In genomic region chr1:102174259-102174863, GRCh38 we compare ENCODE assay signal across 9 cellular contexts.
A peak's percentile ranks its signal among the peaks of the same experiment; 100 is the strongest.
DNase-seq lines count a peak whose midpoint lies in the region; ATAC-seq, FAIRE-seq and TF ChIP-seq lines count a peak whose summit lies in the region.
"Had no signal": no experiment of that assay in that cellular context is flagged by ENCODE, and none has a peak within 500 bp of the region (broad histone marks: within the 10 kb centered on the region; RNA-seq: fewer than 3 reads in every experiment).

No MANE protein-coding gene starts in this region.

- no peak overlapping the region for H3K27ac Mint-ChIP-seq in T-cell

- H3K27me3 Mint-ChIP-seq in T-cell: no peaks in the 10 kb centered on the region

- no peak for DNase-seq in GM12892 (ENCODE audit: insufficient read length)
- DNase-seq in iPS DF 4.7 (ENCODE audit: extremely low read depth, low spot score): peak; percentile 5
- DNase-seq in NCI-H2029 (lab: John Stamatoyannopoulos, UW): no peak
- no peak for DNase-seq in T-cell
- DNase-seq in urothelium cell line (ENCODE audit: low spot score): no peak
- no peak for DNase-seq in sigmoid colon

- FAIRE-seq in GM12892 (lab: Jason Lieb, UNC) (peak; percentile 36), urothelium cell line (lab: Jason Lieb, UNC) (no peak)

- H3K4me3 ChIP-seq in KMS-11 (IDR thresholded peaks at IDR 0.05; ENCODE audit: insufficient read depth, low read depth, low read length) (no peak overlapping the region), sigmoid colon (no peak overlapping the region)

- WGBS in sigmoid colon, 2 donors: 14 to 24% methylated on average over 2 of the region's 2 CpGs

- H3K4me1 ChIP-seq in KMS-11 (ENCODE audit: low read depth, poor library complexity, severe bottlenecking) (no peaks in the 10 kb centered on the region), sigmoid colon (no peaks in the 10 kb centered on the region)

- no peak overlapping the region for H3K4me3 Mint-ChIP-seq in T-cell

- no peak overlapping the region for H3K4me2 ChIP-seq in KMS-11

- no peaks in the 10 kb centered on the region for H3K9me3 Mint-ChIP-seq in T-cell

- no peaks in the 10 kb centered on the region for H3K4me1 Mint-ChIP-seq in T-cell

- no peak for TF ChIP-seq EP300 in sigmoid colon (IDR thresholded peaks at IDR 0.05)

- no peaks in the 10 kb centered on the region for H3K36me3 Mint-ChIP-seq in T-cell

- peak; percentile 65 for TF ChIP-seq CTCF in KMS-11 (conservative IDR thresholded peaks at IDR 0.05; ENCODE audit: low read depth, low read length)
- no peak for TF ChIP-seq CTCF in sigmoid colon (IDR thresholded peaks at IDR 0.05)

- CTCF ChIA-PET in T-cell (lab: Charles Lee): no interaction called here

- no peaks in the 10 kb centered on the region for H3K36me3 ChIP-seq in KMS-11 (ENCODE audit: insufficient read depth)
- no peaks in the 10 kb centered on the region for H3K36me3 ChIP-seq in sigmoid colon
- H3K36me3 ChIP-seq: neutrophil had no signal

- POLR2A ChIA-PET in T-cell (lab: Charles Lee): no interaction called here

- H3K9me3 ChIP-seq in sigmoid colon: no peaks in the 10 kb centered on the region
- H3K9me3 ChIP-seq: neutrophil had no signal

- no peak overlapping the region for H2AFZ ChIP-seq in KMS-11 (ENCODE audit: low read depth)

- no peak for TF ChIP-seq POLR2A in GM12892 (IDR thresholded peaks at IDR 0.05; ENCODE audit: low read depth, low read length)
- TF ChIP-seq POLR2A in sigmoid colon (IDR thresholded peaks at IDR 0.05): no peak

- intact Hi-C loops in sigmoid colon (cut with DNase I): no loop called here

- no peaks in the 10 kb centered on the region for H3K79me2 ChIP-seq in KMS-11 (ENCODE audit: insufficient read depth, low read depth)

- no peaks in the 10 kb centered on the region for H3K27me3 ChIP-seq in KMS-11 (ENCODE audit: insufficient read depth, low read depth)
- H3K27me3 ChIP-seq in sigmoid colon: no peaks in the 10 kb centered on the region
- H3K27me3 ChIP-seq: neutrophil had no signal

- H3K27ac ChIP-seq in KMS-11 (no peak overlapping the region), sigmoid colon (no peak overlapping the region)
- H3K27ac ChIP-seq: neutrophil had no signal

- no peaks in the 10 kb centered on the region for H4K20me1 ChIP-seq in KMS-11 (ENCODE audit: insufficient read depth)

- no peak overlapping the region for H3K9ac ChIP-seq in KMS-11

- peak; percentile 90 for ATAC-seq in GM21723 (IDR thresholded peaks at IDR 0.05; ENCODE audit: unreplicated experiment)
- ATAC-seq in T-cell (replicated peaks in 1 of 4): no peak
